ENCODE assay signal across 8 cellular contexts in genomic region chr13:46386996-46387851, GRCh38. TPM values are rescaled to one million over a fixed set of nuclear protein-coding genes. Genes with fewer than 3 reads are reported as not detected.
DNase-seq lines count a peak whose midpoint lies in the region; ATAC-seq and TF ChIP-seq lines count a peak whose summit lies in the region.

A gene with protein sequence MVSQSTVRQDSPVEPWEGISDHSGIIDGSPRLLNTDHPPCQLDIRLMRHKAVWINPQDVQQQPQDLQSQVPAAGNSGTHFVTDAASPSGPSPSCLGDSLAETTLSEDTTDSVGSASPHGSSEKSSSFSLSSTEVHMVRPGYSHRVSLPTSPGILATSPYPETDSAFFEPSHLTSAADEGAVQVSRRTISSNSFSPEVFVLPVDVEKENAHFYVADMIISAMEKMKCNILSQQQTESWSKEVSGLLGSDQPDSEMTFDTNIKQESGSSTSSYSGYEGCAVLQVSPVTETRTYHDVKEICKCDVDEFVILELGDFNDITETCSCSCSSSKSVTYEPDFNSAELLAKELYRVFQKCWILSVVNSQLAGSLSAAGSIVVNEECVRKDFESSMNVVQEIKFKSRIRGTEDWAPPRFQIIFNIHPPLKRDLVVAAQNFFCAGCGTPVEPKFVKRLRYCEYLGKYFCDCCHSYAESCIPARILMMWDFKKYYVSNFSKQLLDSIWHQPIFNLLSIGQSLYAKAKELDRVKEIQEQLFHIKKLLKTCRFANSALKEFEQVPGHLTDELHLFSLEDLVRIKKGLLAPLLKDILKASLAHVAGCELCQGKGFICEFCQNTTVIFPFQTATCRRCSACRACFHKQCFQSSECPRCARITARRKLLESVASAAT (minus strand): TSS chr13:46387252. CDS start chr13:46372475, 14,777 bp downstream.

- peak; percentile 79 to 83 for ATAC-seq in activated T-cell treated with anti-CD3 and anti-CD28 coated beads, Interleukin-2, amount 50 U/mL, for 4 hours
- ATAC-seq in GM18861 (IDR thresholded peaks at IDR 0.05; ENCODE audit: unreplicated experiment) = no peak

- no peaks in the 10 kb centered on the region for H3K9me3 Mint-ChIP-seq in activated T-cell treated with anti-CD3 and anti-CD28 coated beads, Interleukin-2, amount 50 U/mL, for 4 hours

- POLR2A ChIA-PET in BJ (lab: Charles Lee) = interaction anchor here (0.6 kb wide), 1 partner anchor 114 kb away, joined by 3 read pairs; no protein-coding TSS in a partner anchor

- H3K4me1 Mint-ChIP-seq in activated T-cell treated with anti-CD3 and anti-CD28 coated beads, Interleukin-2, amount 50 U/mL, for 4 hours (ENCODE audit: low read depth) = peaks cover 28% of the 10 kb centered on the region

- H3K9me3 ChIP-seq in MG63 (no peaks in the 10 kb centered on the region), osteoblast (ENCODE audit: low read depth, low read length) (no peaks in the 10 kb centered on the region)

- peak within 1 kb of the TSS; percentile 86 for H3K4me2 ChIP-seq in osteoblast (ENCODE audit: insufficient read depth, low read length)

- no peaks in the 10 kb centered on the region for H4K20me1 ChIP-seq in osteoblast (ENCODE audit: insufficient read depth, low read length)

- DNase-seq in BJ (ENCODE audit: low read depth) (no peak), GM19238 (ENCODE audit: insufficient read length, low spot score) (peak; percentile 29), MG63 (peak; percentile 29), germinal center (ENCODE audit: low spot score) (peak; percentile 72), osteoblast (ENCODE audit: insufficient read length, low spot score, missing footprints) (peak; percentile 85), NCI-H510A treated with DMSO at 0.1 percent for 48 hours (lab: John Stamatoyannopoulos, UW) (no peak)
- DNase-seq in activated T-cell treated with anti-CD3 and anti-CD28 coated beads, Interleukin-2, amount 50 U/mL, for 4 hours = no peak

- H3K4me3 ChIP-seq in BJ (ENCODE audit: low read depth, low read length) = peak within 1 kb of the TSS; percentile 37
- peak within 1 kb of the TSS; percentile 44 for H3K4me3 ChIP-seq in MG63
- H3K4me3 ChIP-seq in osteoblast (ENCODE audit: insufficient read depth, low read length) = peak within 1 kb of the TSS; percentile 69

- H2AFZ ChIP-seq in osteoblast (ENCODE audit: low read length) = peak within 1 kb of the TSS; percentile 84

- no peaks in the 10 kb centered on the region for H3K36me3 Mint-ChIP-seq in activated T-cell treated with anti-CD3 and anti-CD28 coated beads, Interleukin-2, amount 50 U/mL, for 4 hours (ENCODE audit: insufficient read depth)

- no peaks in the 10 kb centered on the region for H3K79me2 ChIP-seq in osteoblast (ENCODE audit: insufficient read depth, low read length)

- CTCF ChIA-PET in BJ (lab: Yijun Ruan, JAX) = interaction anchor here (0.6 to 1.0 kb wide), 2 partner anchors 71 to 98 kb away, joined by 3 to 4 read pairs; no protein-coding TSS in a partner anchor

- H3K27me3 ChIP-seq in BJ (ENCODE audit: control insufficient read depth, insufficient read depth, low read length) = peaks cover 25% of the 10 kb centered on the region
- H3K27me3 ChIP-seq in MG63 = peaks cover 15% of the 10 kb centered on the region
- H3K27me3 ChIP-seq in osteoblast (ENCODE audit: insufficient read depth, low read length) = peaks cover 31% of the 10 kb centered on the region

- H3K4me1 ChIP-seq in osteoblast (ENCODE audit: insufficient read depth, low read length) = peaks cover 15% of the 10 kb centered on the region

- H3K36me3 ChIP-seq in BJ (ENCODE audit: control insufficient read depth, insufficient read depth, low read length) = no peaks in the 10 kb centered on the region
- no peaks in the 10 kb centered on the region for H3K36me3 ChIP-seq in MG63
- H3K36me3 ChIP-seq in osteoblast (ENCODE audit: insufficient read depth, low read length) = no peaks in the 10 kb centered on the region

- TF ChIP-seq CTCF in BJ (IDR thresholded peaks at IDR 0.05; ENCODE audit: insufficient read depth, low read depth, low read length) = no peak
- no peak for TF ChIP-seq CTCF in osteoblast (IDR thresholded peaks at IDR 0.05; ENCODE audit: extremely low read depth, low read depth, low read length)

- H3K27me3 Mint-ChIP-seq in activated T-cell treated with anti-CD3 and anti-CD28 coated beads, Interleukin-2, amount 50 U/mL, for 4 hours (ENCODE audit: low read depth) = peaks cover 43% of the 10 kb centered on the region

- no peak within 1 kb of the TSS for H3K27ac ChIP-seq in osteoblast (ENCODE audit: low read depth, low read length)

- H3K4me3 Mint-ChIP-seq in activated T-cell treated with anti-CD3 and anti-CD28 coated beads, Interleukin-2, amount 50 U/mL, for 4 hours = peak within 1 kb of the TSS; percentile 80

RNA-seq across cellular contexts. Expression of the gene that starts here (rescaled TPM):
- polyA plus RNA-seq in BJ (2011; rRNA removed) = 0.22 and 0.36 TPM in 2 replicates
- polyA minus RNA-seq in BJ (2011; rRNA and poly(A)+ RNA removed) = 0.19 and 0.21 TPM in 2 replicates
- total RNA-seq in MG63 (2014; rRNA removed; shearing (Covaris generic); ENCODE audit: low replicate concordance) = not detected in 2 replicates
- 1 to 10 TPM in 2 of 3 donors, under 1 TPM in 1; 0.94 to 1.8 (median 1.1) TPM for total RNA-seq in activated T-cell treated with anti-CD3 and anti-CD28 coated beads, Interleukin-2, amount 50 U/mL, for 4 hours
- 6.5 and 7.4 TPM in 2 replicates for total RNA-seq in osteoblast

Comparison
In these comparisons a context has a peak if more than half of its experiments do, and no peak if none do; other contexts are left out.
1. Peak in DNase-seq and H3K4me3 ChIP-seq in MG63; RNA of the gene not detected or under 1 TPM.
2. DNase-seq: peak in GM19238 (single experiment), germinal center (single experiment) and osteoblast (single experiment); none in BJ (single experiment), activated T-cell treated with anti-CD3 and anti-CD28 coated beads, Interleukin-2, amount 50 U/mL, for 4 hours (single experiment) and NCI-H510A treated with DMSO at 0.1 percent for 48 hours (single experiment).
3. Peak in every context shown above with its lines, with median percentiles within 50 percentile points of each other: H3K4me3 ChIP-seq.